Comparison of ENCODE assay signal across 16 cellular contexts in genomic region chr6:129073651-129074419, GRCh38.
DNase-seq lines count a peak whose midpoint lies in the region; ATAC-seq and TF ChIP-seq lines count a peak whose summit lies in the region.
"Had no signal": no experiment of that assay in that cellular context is flagged by ENCODE, and none has a peak within 500 bp of the region (broad histone marks: within the 10 kb centered on the region; RNA-seq: fewer than 3 reads in every experiment).

No MANE protein-coding gene starts in this region.

- H3K27ac ChIP-seq in ascending aorta (peak overlapping the region; percentile 19 to 43), suprapubic skin (peak overlapping the region; percentile 4), RWPE1 (no peak overlapping the region)

- peaks cover 0 to 2% of the 10 kb centered on the region in 2 donors for H3K4me1 ChIP-seq in ascending aorta
- H3K4me1 ChIP-seq in suprapubic skin = no peaks in the 10 kb centered on the region
- H3K4me1 ChIP-seq: gastrocnemius medialis had no signal

- no peak for ATAC-seq in HG03565 (IDR thresholded peaks at IDR 0.05; ENCODE audit: unreplicated experiment)
- ATAC-seq: gastrocnemius medialis, GM23338 had no signal

- POLR2A ChIA-PET in RWPE1 (lab: Yijun Ruan, JAX; ENCODE audit: low non-redundant PET) = no interaction called here

- H3K9me3 ChIP-seq in ascending aorta (no peaks in the 10 kb centered on the region), suprapubic skin (no peaks in the 10 kb centered on the region)
- H3K9me3 ChIP-seq: gastrocnemius medialis had no signal

- H3K4me3 ChIP-seq in ascending aorta (no peak overlapping the region), suprapubic skin (no peak overlapping the region)
- H3K4me3 ChIP-seq: gastrocnemius medialis, GM23338 had no signal

- no peak for TF ChIP-seq CTCF in ascending aorta (IDR thresholded peaks at IDR 0.05)
- TF ChIP-seq CTCF in suprapubic skin (IDR thresholded peaks at IDR 0.05) = no peak
- no peak for TF ChIP-seq CTCF in RWPE1 (conservative IDR thresholded peaks at IDR 0.05; ENCODE audit: low read depth)

- CTCF ChIA-PET in RWPE1 (lab: Yijun Ruan, JAX) = no interaction called here

- no peak for TF ChIP-seq POLR2A in suprapubic skin (IDR thresholded peaks at IDR 0.05)

- no peaks in the 10 kb centered on the region for H3K36me3 ChIP-seq in ascending aorta
- no peaks in the 10 kb centered on the region for H3K36me3 ChIP-seq in suprapubic skin
- H3K36me3 ChIP-seq: gastrocnemius medialis had no signal

- WGBS in suprapubic skin = 26% methylated on average over 3 of the region's 3 CpGs

- intact Hi-C loops in ascending aorta (cut with DNase I) = no loop called here

- DNase-seq in GM03348 (ENCODE audit: low spot score) (peak; percentile 4), ascending aorta (ENCODE audit: low spot score in 2 of 2) (no peak), glomerular endothelial cell (ENCODE audit: extremely low read depth, low read depth, low spot score) (peak; percentile 16), suprapubic skin (ENCODE audit: low spot score in 2 of 2) (no peak), RWPE1 (ENCODE audit: low spot score) (no peak)
- no peak for DNase-seq in activated CD4-positive, alpha-beta T cell treated with anti-CD3 and anti-CD28 coated beads for 4 hours
- DNase-seq: activated gamma-delta T cell, amygdala, gastrocnemius medialis, Karpas-422, left cardiac atrium, NCI-H1092, NCI-H524 treated with DMSO at 0.1 percent for 48 hours, T-helper 1 cell had no signal

- no peak for TF ChIP-seq EP300 in suprapubic skin (IDR thresholded peaks at IDR 0.05)

- no peaks in the 10 kb centered on the region for H3K27me3 ChIP-seq in ascending aorta
- no peaks in the 10 kb centered on the region for H3K27me3 ChIP-seq in suprapubic skin
- H3K27me3 ChIP-seq: gastrocnemius medialis had no signal

Comparison
In these comparisons a context has a peak if more than half of its experiments do, and no peak if none do; other contexts are left out.
1. DNase-seq: peak in GM03348 (single experiment) and glomerular endothelial cell (single experiment); none in ascending aorta (0 of 2), suprapubic skin (0 of 2), activated CD4-positive, alpha-beta T cell treated with anti-CD3 and anti-CD28 coated beads for 4 hours (0 of 2) and RWPE1 (single experiment).